2 cellular contexts compared by ENCODE assay signal in the genomic region with DNA sequence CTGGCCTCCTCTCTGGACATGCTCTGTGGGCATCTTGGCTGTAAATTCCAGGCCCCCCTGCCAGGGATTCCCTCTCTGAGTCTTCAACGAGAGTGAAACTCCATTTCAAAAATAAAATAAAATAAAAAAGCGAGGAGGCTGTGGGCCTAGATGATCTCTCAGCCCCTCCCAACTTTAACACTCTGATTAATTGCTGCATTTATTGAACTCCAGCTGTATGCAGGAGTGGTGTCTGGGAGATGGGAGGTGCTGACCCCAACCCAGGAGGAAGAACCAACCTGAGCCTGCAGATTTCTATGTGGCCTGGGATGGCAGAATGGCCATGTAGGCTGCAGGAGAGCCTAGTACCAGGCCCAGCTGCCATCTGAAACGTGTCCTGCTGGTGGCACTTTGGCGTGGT.
TF ChIP-seq lines count a peak whose summit lies in the region.

No MANE protein-coding gene starts in this region.

TF ChIP-seq in SK-N-SH, 30 proteins besides CTCF, POLR2A, EP300 and RAD21 (continued from another document):
- TF ChIP-seq, protein P1, sequence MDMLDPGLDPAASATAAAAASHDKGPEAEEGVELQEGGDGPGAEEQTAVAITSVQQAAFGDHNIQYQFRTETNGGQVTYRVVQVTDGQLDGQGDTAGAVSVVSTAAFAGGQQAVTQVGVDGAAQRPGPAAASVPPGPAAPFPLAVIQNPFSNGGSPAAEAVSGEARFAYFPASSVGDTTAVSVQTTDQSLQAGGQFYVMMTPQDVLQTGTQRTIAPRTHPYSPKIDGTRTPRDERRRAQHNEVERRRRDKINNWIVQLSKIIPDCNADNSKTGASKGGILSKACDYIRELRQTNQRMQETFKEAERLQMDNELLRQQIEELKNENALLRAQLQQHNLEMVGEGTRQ (IDR thresholded peaks at IDR 0.05; ENCODE audit: borderline replicate concordance, low read depth, low read length) = no peak
TF ChIP-seq in SK-N-SH: peak in this region for 0.

TF ChIP-seq in SK-N-SH treated with all-trans-retinoic acid at 6 μM for 48 hours, 23 proteins besides CTCF, POLR2A, EP300 and RAD21 (continued from another document):
- TF ChIP-seq, protein P2, sequence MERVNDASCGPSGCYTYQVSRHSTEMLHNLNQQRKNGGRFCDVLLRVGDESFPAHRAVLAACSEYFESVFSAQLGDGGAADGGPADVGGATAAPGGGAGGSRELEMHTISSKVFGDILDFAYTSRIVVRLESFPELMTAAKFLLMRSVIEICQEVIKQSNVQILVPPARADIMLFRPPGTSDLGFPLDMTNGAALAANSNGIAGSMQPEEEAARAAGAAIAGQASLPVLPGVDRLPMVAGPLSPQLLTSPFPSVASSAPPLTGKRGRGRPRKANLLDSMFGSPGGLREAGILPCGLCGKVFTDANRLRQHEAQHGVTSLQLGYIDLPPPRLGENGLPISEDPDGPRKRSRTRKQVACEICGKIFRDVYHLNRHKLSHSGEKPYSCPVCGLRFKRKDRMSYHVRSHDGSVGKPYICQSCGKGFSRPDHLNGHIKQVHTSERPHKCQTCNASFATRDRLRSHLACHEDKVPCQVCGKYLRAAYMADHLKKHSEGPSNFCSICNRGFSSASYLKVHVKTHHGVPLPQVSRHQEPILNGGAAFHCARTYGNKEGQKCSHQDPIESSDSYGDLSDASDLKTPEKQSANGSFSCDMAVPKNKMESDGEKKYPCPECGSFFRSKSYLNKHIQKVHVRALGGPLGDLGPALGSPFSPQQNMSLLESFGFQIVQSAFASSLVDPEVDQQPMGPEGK (CRISPR knock-in tag; IDR thresholded peaks at IDR 0.05; ENCODE audit: borderline replicate concordance) = no peak
- no peak for TF ChIP-seq TCF4 (CRISPR knock-in tag; IDR thresholded peaks at IDR 0.05; ENCODE audit: borderline replicate concordance)
- no peak for TF ChIP-seq ESRRG (CRISPR knock-in tag; IDR thresholded peaks at IDR 0.05)
- TF ChIP-seq ZFP3 (CRISPR knock-in tag; IDR thresholded peaks at IDR 0.05) = no peak
